7 cellular contexts compared by ENCODE assay signal in genomic region chr14:96418075-96418474, GRCh38.
"Had no signal": no experiment of that assay in that cellular context is flagged by ENCODE, and none has a peak within 500 bp of the region (broad histone marks: within the 10 kb centered on the region; RNA-seq: fewer than 3 reads in every experiment).

No MANE protein-coding gene starts in this region.

- DNase-seq: H9, HCEC 1CT, HFFc6, KG1 had no signal

- H3K4me3 ChIP-seq: GM23338 had no signal

- H3K27ac ChIP-seq: HL-60 had no signal

- ATAC-seq: GM23338, HepG2 had no signal
